ENCODE assay signal across 1 cellular context in genomic region chr3:111769110-111769509, GRCh38.
TF ChIP-seq lines count a peak whose summit lies in the region.

No MANE protein-coding gene starts in this region.

TF ChIP-seq in HepG2, 621 proteins besides CTCF, POLR2A, EP300 and RAD21 (continued from another document):
- TF ChIP-seq UBTF (CRISPR knock-in tag; IDR thresholded peaks at IDR 0.05) (no peak), PPARG (CRISPR knock-in tag; conservative IDR thresholded peaks at IDR 0.05) (no peak), TEAD2 (CRISPR knock-in tag; IDR thresholded peaks at IDR 0.05) (no peak), NFYB (CRISPR knock-in tag; IDR thresholded peaks at IDR 0.05) (no peak), ZNF124 (CRISPR knock-in tag; IDR thresholded peaks at IDR 0.05) (no peak), ZNF644 (CRISPR knock-in tag; IDR thresholded peaks at IDR 0.05; ENCODE audit: low read depth) (peak; percentile 98), ZNF589 (CRISPR knock-in tag; conservative IDR thresholded peaks at IDR 0.05) (no peak), HMGXB4 (CRISPR knock-in tag; IDR thresholded peaks at IDR 0.05; ENCODE audit: borderline replicate concordance in 1 of 2, low read depth in 1 of 2) (no peak), ZFYVE20 (CRISPR knock-in tag; IDR thresholded peaks at IDR 0.05; ENCODE audit: borderline replicate concordance, low read depth) (no peak), ZNF629 (CRISPR knock-in tag; conservative IDR thresholded peaks at IDR 0.05) (no peak), ZNF24 (IDR thresholded peaks at IDR 0.05) (no peak), EHMT2 (IDR thresholded peaks at IDR 0.05; ENCODE audit: borderline replicate concordance, low read depth, low read length) (peak; percentile 94), ZNF784 (CRISPR knock-in tag; IDR thresholded peaks at IDR 0.05; ENCODE audit: borderline replicate concordance) (no peak), FOXA3 (CRISPR knock-in tag; IDR thresholded peaks at IDR 0.05) (peak; percentile 31; the same call in 1 of the 2 replicates), ARID5B (CRISPR knock-in tag; IDR thresholded peaks at IDR 0.05) (peak; percentile 53), SKIL (CRISPR knock-in tag; IDR thresholded peaks at IDR 0.05; ENCODE audit: borderline replicate concordance) (no peak), HNF1A (IDR thresholded peaks at IDR 0.05; ENCODE audit: low read depth) (no peak), HNF1A (CRISPR knock-in tag; IDR thresholded peaks at IDR 0.05; ENCODE audit: borderline replicate concordance) (no peak), NFAT5 (CRISPR knock-in tag; IDR thresholded peaks at IDR 0.05) (no peak), KLF12 (CRISPR knock-in tag; IDR thresholded peaks at IDR 0.05; ENCODE audit: borderline replicate concordance) (no peak), CEBPB (IDR thresholded peaks at IDR 0.05; ENCODE audit: borderline replicate concordance, low read depth, low read length) (peak; percentile 6; the same call in 1 of the 2 replicates), LBX2 (CRISPR knock-in tag; IDR thresholded peaks at IDR 0.05; ENCODE audit: borderline replicate concordance) (no peak), ZNF883 (CRISPR knock-in tag; IDR thresholded peaks at IDR 0.05; ENCODE audit: not compliant biosample characterization) (no peak)
TF ChIP-seq in HepG2: peak in this region for 15.
